Comparison of ENCODE assay signal across 11 cellular contexts in genomic region chr11:111001986-111002616, GRCh38.
DNase-seq lines count a peak whose midpoint lies in the region; ATAC-seq and TF ChIP-seq lines count a peak whose summit lies in the region.
"Had no signal": no experiment of that assay in that cellular context is flagged by ENCODE, and none has a peak within 500 bp of the region (broad histone marks: within the 10 kb centered on the region; RNA-seq: fewer than 3 reads in every experiment).

No MANE protein-coding gene starts in this region.

- no peak overlapping the region for H4K5ac ChIP-seq in IMR-90 (ENCODE audit: low read depth, low read length)
- H4K5ac ChIP-seq in mesendoderm (ENCODE audit: low read length): no peak overlapping the region

- in situ Hi-C loops in ACHN (cut with HindIII; ENCODE audit: low pct_ligation_motif_present, low pct_unique_long_range_greater_than_20kb, low sequenced_read_pairs) (no loop called here), IMR-90 (cut with MboI; ENCODE audit: low sequenced_read_pairs) (no loop called here)

- no peak overlapping the region for H2AK9ac ChIP-seq in IMR-90 (replicated peaks; ENCODE audit: low read depth, low read length, poor library complexity)

- H3K79me1 ChIP-seq in IMR-90 (ENCODE audit: low read depth in 1 of 2, low read length in 2 of 2): no peaks in the 10 kb centered on the region
- H3K79me1 ChIP-seq in mesendoderm (ENCODE audit: low read length): no peaks in the 10 kb centered on the region

- H4K91ac ChIP-seq in IMR-90 (ENCODE audit: insufficient read depth, low read depth, low read length): no peak overlapping the region

- H2AK5ac ChIP-seq in IMR-90 (ENCODE audit: low read depth, low read length): 0 out of 2 replicates have a peak overlapping the region, but pooled peaks have one; percentile 35
- H2AK5ac ChIP-seq in mesendoderm (ENCODE audit: low read length): peak overlapping the region; percentile 78

- ATAC-seq in IMR-90 (ENCODE audit: low read depth) (peak; percentile 70), GM21786 (IDR thresholded peaks at IDR 0.05; ENCODE audit: unreplicated experiment) (no peak), GM19455 (IDR thresholded peaks at IDR 0.05; ENCODE audit: unreplicated experiment) (no peak)

- intact Hi-C loops in IMR-90 (cut with micrococcal nuclease): loop anchor here (5.0 kb wide), 2 partner anchors 230 to 290 kb away; partner anchors contain the start of gene ARHGAP20

- H3K4me1 ChIP-seq in IMR-90 (ENCODE audit: control insufficient read depth, insufficient read depth, low read length) (peaks cover 8% of the 10 kb centered on the region), mesendoderm (ENCODE audit: control insufficient read depth, low read depth, low read length) (peaks cover 16% of the 10 kb centered on the region), SJCRH30 (no peaks in the 10 kb centered on the region)

- no peak for TF ChIP-seq POLR2A in IMR-90 (IDR thresholded peaks at IDR 0.05; ENCODE audit: low read depth, low read length)

- no peaks in the 10 kb centered on the region for H4K20me1 ChIP-seq in IMR-90 (ENCODE audit: insufficient read depth, low read length)

- dilution Hi-C loops in IMR-90 (cut with HindIII; ENCODE audit: low sequenced_read_pairs, unreplicated experiment): no loop called here

- H3K4me2 ChIP-seq in IMR-90 (ENCODE audit: low read depth, low read length): no peak overlapping the region; the same call in 1 of the 2 replicates
- H3K4me2 ChIP-seq in mesendoderm (ENCODE audit: low read length): no peak overlapping the region

- H3K36me3 ChIP-seq in IMR-90 (ENCODE audit: control insufficient read depth, insufficient read depth, low read length): no peaks in the 10 kb centered on the region
- H3K36me3 ChIP-seq in mesendoderm (ENCODE audit: control insufficient read depth, insufficient read depth, low read length): no peaks in the 10 kb centered on the region
- H3K36me3 ChIP-seq in SJCRH30: no peaks in the 10 kb centered on the region
- H3K36me3 ChIP-seq: spleen had no signal

- TF ChIP-seq RAD21 in IMR-90 (IDR thresholded peaks at IDR 0.05; ENCODE audit: low read length): no peak

- H2BK15ac ChIP-seq in IMR-90 (ENCODE audit: low read depth, low read length) (0 out of 3 replicates have a peak overlapping the region, but pooled peaks have one; percentile 4), mesendoderm (replicated peaks; ENCODE audit: low read depth) (no peak overlapping the region)

- H3K9me1 ChIP-seq in IMR-90 (ENCODE audit: insufficient read depth, low read length): no peaks in the 10 kb centered on the region

- H2BK5ac ChIP-seq in IMR-90 (ENCODE audit: low read depth, low read length, poor library complexity, severe bottlenecking) (peak overlapping the region; percentile 44), mesendoderm (ENCODE audit: low read length) (no peak overlapping the region)

- H3K4ac ChIP-seq in IMR-90 (ENCODE audit: low read depth, low read length): no peak overlapping the region
- no peak overlapping the region for H3K4ac ChIP-seq in mesendoderm (ENCODE audit: low read depth, low read length)

- H3K14ac ChIP-seq in IMR-90 (replicated peaks; ENCODE audit: low read depth, low read length): no peak overlapping the region

- H3K4me3 ChIP-seq in IMR-90 (ENCODE audit: insufficient read depth, low read depth, low read length) (no peak overlapping the region), mesendoderm (ENCODE audit: low read length) (no peak overlapping the region), SJCRH30 (no peak overlapping the region)
- H3K4me3 ChIP-seq: spleen had no signal

- H2AFZ ChIP-seq in IMR-90 (replicated peaks; ENCODE audit: low read length, poor library complexity): no peak overlapping the region

- H3K27me3 ChIP-seq in IMR-90 (ENCODE audit: control insufficient read depth, insufficient read depth, low read length) (no peaks in the 10 kb centered on the region), mesendoderm (ENCODE audit: insufficient read depth, low read length, poor library complexity) (no peaks in the 10 kb centered on the region), SJCRH30 (no peaks in the 10 kb centered on the region)
- H3K27me3 ChIP-seq: spleen had no signal

- H3K9me3 ChIP-seq in IMR-90 (ENCODE audit: control insufficient read depth, insufficient read depth, low read length) (no peaks in the 10 kb centered on the region), SJCRH30 (replicated peaks) (no peaks in the 10 kb centered on the region)
- H3K9me3 ChIP-seq: spleen had no signal

- no peak overlapping the region for H3K23ac ChIP-seq in IMR-90 (ENCODE audit: low read depth, low read length)
- no peak overlapping the region for H3K23ac ChIP-seq in mesendoderm (ENCODE audit: low read length)

- no peaks in the 10 kb centered on the region for H3K79me2 ChIP-seq in mesendoderm (ENCODE audit: control insufficient read depth, insufficient read depth, low read length)

- H3K9ac ChIP-seq in IMR-90 (ENCODE audit: low read depth, low read length) (no peak overlapping the region), mesendoderm (ENCODE audit: low read length) (no peak overlapping the region)

- H4K8ac ChIP-seq in IMR-90 (ENCODE audit: low read depth in 2 of 2, low read length in 2 of 2) (no peak overlapping the region; a peak in 1 of 4 replicates), mesendoderm (ENCODE audit: low read depth, low read length) (no peak overlapping the region)

- POLR2A ChIA-PET in IMR-90 (lab: Charles Lee; ENCODE audit: unreplicated experiment): no interaction called here

- H2BK120ac ChIP-seq in IMR-90 (ENCODE audit: low read depth, low read length) (peak overlapping the region; percentile 47), mesendoderm (ENCODE audit: low read depth, low read length) (no peak overlapping the region)

- H3K27ac ChIP-seq in IMR-90 (ENCODE audit: insufficient read depth, low read length) (peak overlapping the region; percentile 37; the same call in 1 of the 2 replicates), mesendoderm (ENCODE audit: low read depth, low read length) (no peak overlapping the region), SJCRH30 (no peak overlapping the region)
- H3K27ac ChIP-seq: spleen had no signal

- H3K56ac ChIP-seq in IMR-90 (ENCODE audit: extremely low read depth, insufficient read depth, low read length) (no peak overlapping the region), mesendoderm (ENCODE audit: low read length) (peak overlapping the region; percentile 17)

- CTCF ChIA-PET in IMR-90 (lab: Yijun Ruan, JAX): no interaction called here

- H2BK20ac ChIP-seq in IMR-90 (ENCODE audit: low read depth, low read length): no peak overlapping the region

- H3K18ac ChIP-seq in IMR-90 (ENCODE audit: low read depth, low read length): peak overlapping the region; percentile 46; the same call in 1 of the 2 replicates
- peak overlapping the region; percentile 39 for H3K18ac ChIP-seq in mesendoderm (ENCODE audit: low read length)

- BruUV-seq in IMR-90 (replicated peaks; lab: Mats Ljungman, UMichigan): no TSS peak

- DNase-seq in ACHN (peak; percentile 2), IMR-90 (peak; percentile 95), epidermal melanocyte (ENCODE audit: insufficient read length, low spot score) (peak; percentile 38), mesendoderm (no peak), DMS 273 treated with DMSO at 0.1 percent for 48 hours (lab: John Stamatoyannopoulos, UW) (no peak), SJCRH30 (no peak)
- DNase-seq: CD4-positive, alpha-beta memory T cell; NCI-H524 treated with DMSO at 0.1 percent for 48 hours; spleen had no signal

- TF ChIP-seq CTCF in IMR-90 (conservative IDR thresholded peaks at IDR 0.05; ENCODE audit: low read depth, low read length): no peak

- WGBS in IMR-90 (ENCODE audit: extremely low coverage in 2 of 2, insufficient read length in 1 of 2), 2 experiments: no CpG with 5 or more reads among the region's 3 CpGs
- no CpG with 5 or more reads among the region's 3 CpGs for WGBS in mesendoderm (ENCODE audit: extremely low coverage, insufficient coverage, low lambda C conversion rate)

TF ChIP-seq in IMR-90, 13 proteins besides CTCF, POLR2A, EP300 and RAD21:
- TF ChIP-seq ELK1 (IDR thresholded peaks at IDR 0.05; ENCODE audit: borderline replicate concordance, low read depth, low read length): no peak
- peak; percentile 66 for TF ChIP-seq BHLHE40 (IDR thresholded peaks at IDR 0.05; ENCODE audit: low read depth, low read length)
- peak; percentile 93 for TF ChIP-seq FOS (IDR thresholded peaks at IDR 0.05; ENCODE audit: low read depth, low read length)
- TF ChIP-seq CEBPB (IDR thresholded peaks at IDR 0.05; ENCODE audit: low read depth, low read length): peak; percentile 61; the same call in 1 of the 2 replicates

Comparison
In these comparisons a context has a peak if more than half of its experiments do, and no peak if none do; other contexts are left out.
1. DNase-seq: peak in ACHN (single experiment), IMR-90 (single experiment) and epidermal melanocyte (single experiment); none in mesendoderm (single experiment), DMS 273 treated with DMSO at 0.1 percent for 48 hours (single experiment) and SJCRH30 (0 of 2).